Comparison of ENCODE assay signal across 26 cellular contexts in genomic region chr2:65212619-65213018, GRCh38. TPM values are rescaled to one million over a fixed set of nuclear protein-coding genes. Genes with fewer than 3 reads are reported as not detected.
DNase-seq lines count a peak whose midpoint lies in the region; ATAC-seq, FAIRE-seq and TF ChIP-seq lines count a peak whose summit lies in the region.
"Had no signal": no experiment of that assay in that cellular context is flagged by ENCODE, and none has a peak within 500 bp of the region (broad histone marks: within the 10 kb centered on the region; RNA-seq: fewer than 3 reads in every experiment).

No MANE protein-coding gene starts in this region.

- TF ChIP-seq POLR2A in thyroid gland (IDR thresholded peaks at IDR 0.05), result no peak

- H3K4me2 ChIP-seq in PC-3 (ENCODE audit: low read length), result no peak overlapping the region
- H3K4me2 ChIP-seq: A549, BLaER1 had no signal

- no peaks in the 10 kb centered on the region for H4K20me1 ChIP-seq in PC-3 (ENCODE audit: low read length)
- H4K20me1 ChIP-seq: BLaER1 had no signal

- POLR2A ChIA-PET in HEK293 (lab: Yijun Ruan, JAX), result interaction anchor here (0.5 to 2.1 kb wide), 2 partner anchors 15 to 187 kb away, joined by 3 to 15 read pairs; partner anchors contain the start of gene ACTR2
- POLR2A ChIA-PET in PC-3 (lab: Charles Lee; ENCODE audit: unreplicated experiment), result interaction anchor here (0.6 to 1.0 kb wide), 2 partner anchors 8 to 83 kb away, joined by 4 to 5 read pairs; partner anchors contain the start of gene RAB1A

- no peaks in the 10 kb centered on the region for H3F3A ChIP-seq in PC-3 (ENCODE audit: low read length, unreplicated experiment)

- CTCF ChIA-PET in HEK293 (lab: Yijun Ruan, JAX), result interaction anchor here (0.5 to 0.7 kb wide), 2 partner anchors 12 to 44 kb away, joined by 3 to 4 read pairs; no protein-coding TSS in a partner anchor
- CTCF ChIA-PET in PC-3 (lab: Charles Lee), result no interaction called here

- H3K9me2 ChIP-seq in PC-3 (replicated peaks; ENCODE audit: low read length), result no peaks in the 10 kb centered on the region

- H3K4me1 ChIP-seq in HEK293 (ENCODE audit: control insufficient read depth, insufficient read depth, low read length), result peaks cover 4% of the 10 kb centered on the region; the same call in 1 of the 2 replicates
- H3K4me1 ChIP-seq in PC-3 (ENCODE audit: insufficient read depth, low read length), result no peaks in the 10 kb centered on the region
- H3K4me1 ChIP-seq in small intestine (ENCODE audit: control insufficient read depth in 2 of 2, insufficient read depth in 1 of 2, low read depth in 1 of 2, low read length in 1 of 2), result no peaks in the 10 kb centered on the region
- no peaks in the 10 kb centered on the region for H3K4me1 ChIP-seq in thyroid gland
- H3K4me1 ChIP-seq: A549, BE2C had no signal

- ATAC-seq in PC-3, result peak; percentile 77
- ATAC-seq in HG02938 (IDR thresholded peaks at IDR 0.05; ENCODE audit: unreplicated experiment), result no peak
- ATAC-seq: A549, GM12878 had no signal

- H3K4me3 ChIP-seq in HEK293 (ENCODE audit: low read depth, low read length) (no peak overlapping the region), PC-3 (ENCODE audit: low read length) (no peak overlapping the region), small intestine (ENCODE audit: low read depth in 1 of 2, low read length in 2 of 2) (no peak overlapping the region), thyroid gland (replicated peaks in 1 of 3) (no peak overlapping the region)
- H3K4me3 ChIP-seq: A549, BLaER1, GM12878 had no signal

- no peak overlapping the region for H2AFZ ChIP-seq in PC-3 (ENCODE audit: low read length)

- no peak overlapping the region for H3K27ac ChIP-seq in HEK293 (ENCODE audit: extremely low read depth, low read depth, low read length)
- no peak overlapping the region for H3K27ac ChIP-seq in PC-3 (ENCODE audit: low read length)
- H3K27ac ChIP-seq in small intestine (ENCODE audit: low read depth in 1 of 2, low read length in 1 of 2), result no peak overlapping the region
- no peak overlapping the region for H3K27ac ChIP-seq in thyroid gland
- H3K27ac ChIP-seq: 22Rv1, A549, BLaER1 had no signal

- H3K36me3 ChIP-seq in HEK293 (ENCODE audit: control insufficient read depth in 2 of 2, insufficient read depth in 1 of 2, low read length in 2 of 2) (no peaks in the 10 kb centered on the region), PC-3 (ENCODE audit: low read depth, low read length) (no peaks in the 10 kb centered on the region), small intestine (ENCODE audit: control insufficient read depth in 2 of 2, insufficient read depth in 2 of 2, low read length in 2 of 2) (no peaks in the 10 kb centered on the region), thyroid gland (no peaks in the 10 kb centered on the region)
- H3K36me3 ChIP-seq: BE2C had no signal

- in situ Hi-C loops in GM13977 (cut with MboI; ENCODE audit: low pct_unique_long_range_greater_than_20kb, low sequenced_read_pairs, unreplicated experiment), result no loop called here

- no peak for TF ChIP-seq CTCF in HEK293 (tag by site-specific recombination; IDR thresholded peaks at IDR 0.05)
- TF ChIP-seq CTCF in PC-3 (conservative IDR thresholded peaks at IDR 0.05; ENCODE audit: low read depth, low read length), result no peak
- no peak for TF ChIP-seq CTCF in GM13977 (IDR thresholded peaks at IDR 0.05; ENCODE audit: extremely low read depth, insufficient read depth, missing control alignments)
- no peak for TF ChIP-seq CTCF in thyroid gland (IDR thresholded peaks at IDR 0.05)

- no TSS peak for BruUV-seq in PC-3 (replicated peaks; lab: Mats Ljungman, UMichigan)

- H3K27me3 ChIP-seq in PC-3 (ENCODE audit: low read length) (no peaks in the 10 kb centered on the region), small intestine (ENCODE audit: control insufficient read depth in 2 of 2, insufficient read depth in 2 of 2, low read length in 2 of 2) (no peaks in the 10 kb centered on the region), thyroid gland (no peaks in the 10 kb centered on the region)
- H3K27me3 ChIP-seq: BE2C, BLaER1 had no signal

- FAIRE-seq in small intestine (lab: Jason Lieb, UNC), result no peak
- FAIRE-seq: A549, GM12878, GM12892 had no signal

- no peak overlapping the region for H3K9ac ChIP-seq in PC-3 (ENCODE audit: low read length)
- H3K9ac ChIP-seq: BLaER1 had no signal

- no peaks in the 10 kb centered on the region for H3K9me3 ChIP-seq in HEK293 (ENCODE audit: control insufficient read depth, insufficient read depth, low read depth, low read length)
- H3K9me3 ChIP-seq in PC-3 (ENCODE audit: low read length), result no peaks in the 10 kb centered on the region
- H3K9me3 ChIP-seq in small intestine (ENCODE audit: control insufficient read depth, low read depth), result no peaks in the 10 kb centered on the region
- H3K9me3 ChIP-seq in thyroid gland, result no peaks in the 10 kb centered on the region
- H3K9me3 ChIP-seq: A549, BE2C, BLaER1 had no signal

- no peaks in the 10 kb centered on the region for H3K79me2 ChIP-seq in PC-3 (ENCODE audit: low read length)

- intact Hi-C loops in PC-3 (cut with micrococcal nuclease), result no loop called here
- intact Hi-C loops in thyroid gland (cut with DNase I), result no loop called here

- no peak for DNase-seq in PC-3
- DNase-seq in medulla oblongata (ENCODE audit: extremely low spot score), result peak; percentile 9
- peak; percentile 24 for DNase-seq in small intestine
- DNase-seq in GM13977 (ENCODE audit: low spot score), result no peak
- no peak for DNase-seq in NCI-H2081 (lab: John Stamatoyannopoulos, UW)
- DNase-seq in thyroid gland, result no peak
- DNase-seq: BE2C; C1 segment of cervical spinal cord; CD4-positive, alpha-beta memory T cell; CD4-positive, CD25-positive, alpha-beta regulatory T cell; CD8-positive, alpha-beta memory T cell; COR-L47; DMS 273 treated with DMSO at 0.1 percent for 48 hours; DMS153; DMS53; DMS79; DND-41; EL; GDM1 had no signal

TF ChIP-seq in HEK293, 187 proteins besides CTCF, POLR2A, EP300 and RAD21 (continues in another document):
- 0 out of 2 replicates have a peak, but pooled peaks have one; percentile 26 for TF ChIP-seq SCRT1 (tag by site-specific recombination; IDR thresholded peaks at IDR 0.05; ENCODE audit: borderline replicate concordance)
- TF ChIP-seq WT1 (tag by site-specific recombination; IDR thresholded peaks at IDR 0.05), result no peak
- no peak for TF ChIP-seq ZNF518A (tag by site-specific recombination; conservative IDR thresholded peaks at IDR 0.05; ENCODE audit: low read depth)
- TF ChIP-seq ZNF169 (tag by site-specific recombination; IDR thresholded peaks at IDR 0.05), result no peak
- no peak for TF ChIP-seq ZNF555 (tag by site-specific recombination; conservative IDR thresholded peaks at IDR 0.05)
- no peak for TF ChIP-seq ZNF707 (tag by site-specific recombination; IDR thresholded peaks at IDR 0.05)
- peak; percentile 29; the same call in 1 of the 2 replicates for TF ChIP-seq FEZF1 (tag by site-specific recombination; IDR thresholded peaks at IDR 0.05)
- TF ChIP-seq ZBTB6 (tag by site-specific recombination; IDR thresholded peaks at IDR 0.05), result no peak
- no peak for TF ChIP-seq ZNF580 (tag by site-specific recombination; IDR thresholded peaks at IDR 0.05)

RNA-seq across cellular contexts. Expression of gene ACTR2, which starts 15.0 kb away (rescaled TPM):
- 56.7 and 67.2 TPM in 2 replicates for total RNA-seq in PC-3 (2014; rRNA removed)
- 100 to 1,000 TPM in 1 of 3 donors, 10 to 100 TPM in 2; 76.7 to 118 (median 85.0) TPM for polyA plus RNA-seq in small intestine
- total RNA-seq in thyroid gland, result 10 to 100 TPM; 65.2 to 88.6 (median 74.7) TPM

Comparison
In these comparisons a context has a peak if more than half of its experiments do, and no peak if none do; other contexts are left out.
1. DNase-seq: peak in medulla oblongata (single experiment) and small intestine (single experiment); none in PC-3 (single experiment), GM13977 (single experiment), NCI-H2081 (0 of 2) and thyroid gland (0 of 2).